9 cellular contexts compared by ENCODE assay signal in the genomic region with DNA sequence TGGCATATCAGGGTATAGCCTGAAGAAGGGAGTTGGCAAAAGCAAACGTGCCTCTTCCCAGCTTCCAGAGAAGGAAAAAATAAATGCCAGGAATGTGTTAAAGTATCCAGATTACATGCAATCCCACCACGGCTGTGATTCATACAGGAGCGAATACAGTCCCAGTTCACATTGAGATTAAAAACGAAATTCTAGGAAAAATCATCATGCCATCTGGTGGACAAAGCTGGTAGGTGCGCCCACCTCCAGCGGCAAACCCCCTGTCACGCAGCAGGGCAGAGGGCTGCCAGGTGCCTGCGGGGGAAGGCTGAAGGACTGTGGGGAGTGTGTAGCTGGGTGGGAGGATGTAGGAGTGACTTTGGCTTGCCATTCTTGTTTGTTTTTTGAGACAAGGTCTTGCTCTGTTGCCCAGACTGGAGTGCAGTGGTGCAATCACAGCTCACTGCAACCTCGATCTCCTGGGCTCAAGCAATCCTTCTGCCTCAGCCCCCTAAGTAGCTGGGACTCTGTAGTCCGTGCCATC. TPM values are rescaled to one million over a fixed set of nuclear protein-coding genes. Genes with fewer than 3 reads are reported as not detected.
DNase-seq lines count a peak whose midpoint lies in the region; ATAC-seq and TF ChIP-seq lines count a peak whose summit lies in the region.
"Had no signal": no experiment of that assay in that cellular context is flagged by ENCODE, and none has a peak within 500 bp of the region (broad histone marks: within the 10 kb centered on the region; RNA-seq: fewer than 3 reads in every experiment).

No MANE protein-coding gene starts in this region.

- no peaks in the 10 kb centered on the region for H3K36me3 ChIP-seq in mucosa of descending colon (ENCODE audit: low read depth)

- intact Hi-C loops in mucosa of descending colon (cut with DNase I, micrococcal nuclease) = no loop called here

- H3K9me3 Mint-ChIP-seq in effector memory CD8-positive, alpha-beta T cell = no peaks in the 10 kb centered on the region

- peaks cover under 1 to 6% of the 10 kb centered on the region in 2 donors for H3K4me1 Mint-ChIP-seq in effector memory CD8-positive, alpha-beta T cell (ENCODE audit: low read depth in 2 of 2)

- TF ChIP-seq CTCF in AG09319 (IDR thresholded peaks at IDR 0.05; ENCODE audit: low read depth, low read length) (peak; percentile 85), GM20000 (IDR thresholded peaks at IDR 0.05; ENCODE audit: extremely low read depth, missing control alignments) (peak; percentile 90), mucosa of descending colon (IDR thresholded peaks at IDR 0.05) (peak; percentile 65)

- H3K4me3 Mint-ChIP-seq in effector memory CD8-positive, alpha-beta T cell = no peak overlapping the region

- DNase-seq in AG09319 (ENCODE audit: extremely low read depth, low read depth) (peak; percentile 57), GM20000 (ENCODE audit: low spot score) (peak; percentile 78), NCI-H2227 (lab: John Stamatoyannopoulos, UW; ENCODE audit: unreplicated experiment) (peak; percentile 61), mucosa of descending colon (peak in 2 of 3 donors; percentile 66 to 72)
- peak; percentile 46 to 57 for DNase-seq in activated CD4-positive, alpha-beta T cell treated with anti-CD3 and anti-CD28 coated beads, Interleukin-2, amount 50 U/mL, for 4 hours
- peak; percentile 55 to 70 (median 57) for DNase-seq in effector memory CD8-positive, alpha-beta T cell
- peak; percentile 34 to 35 for DNase-seq in stimulated activated CD8-positive, alpha-beta memory T cell treated with anti-CD3 and anti-CD28 coated beads, Interleukin-7, amount 100 ng/mL, for 4 hours (ENCODE audit: low read depth in 2 of 2)

- H3K9me3 ChIP-seq in mucosa of descending colon = no peaks in the 10 kb centered on the region

- ATAC-seq in effector memory CD8-positive, alpha-beta T cell (replicated peaks) = peak; percentile 90
- ATAC-seq in mucosa of descending colon (peak; percentile 89), HG03571 (IDR thresholded peaks at IDR 0.05; ENCODE audit: unreplicated experiment) (no peak)

- H3K27ac Mint-ChIP-seq in effector memory CD8-positive, alpha-beta T cell = no peak overlapping the region

- peaks cover 4% of the 10 kb centered on the region for H3K36me3 Mint-ChIP-seq in effector memory CD8-positive, alpha-beta T cell (ENCODE audit: insufficient read depth)

- no peak overlapping the region for H3K4me3 ChIP-seq in mucosa of descending colon
- H3K4me3 ChIP-seq: skin epidermis had no signal

- H3K4me1 ChIP-seq in mucosa of descending colon (ENCODE audit: low read depth) = no peaks in the 10 kb centered on the region

- H3K27me3 Mint-ChIP-seq in effector memory CD8-positive, alpha-beta T cell = peaks cover 10 to 70% of the 10 kb centered on the region in 2 donors

RNA-seq across cellular contexts. Expression of a gene that starts 6.4 kb away (rescaled TPM):
- total RNA-seq in mucosa of descending colon = 10 to 100 TPM; 33.2 to 67.1 (median 43.7) TPM

RNA-seq across cellular contexts. Expression of a gene that starts 16.1 kb away (rescaled TPM):
- under 1 TPM; 0.16 to 0.24 (median 0.20) TPM for total RNA-seq in mucosa of descending colon

RNA-seq across cellular contexts. Expression of a gene that starts 16.8 kb away (rescaled TPM):
- total RNA-seq in mucosa of descending colon = 100 to 1,000 TPM in 1 of 3 donors, 10 to 100 TPM in 2; 23.9 to 123 (median 33.9) TPM

RNA-seq across cellular contexts. Expression of a gene that starts 30.0 kb away (rescaled TPM):
- 10 to 100 TPM in 2 of 3 donors, 1 to 10 TPM in 1; 9.6 to 35.6 (median 11.1) TPM for total RNA-seq in mucosa of descending colon
